ENCODE assay signal across 7 cellular contexts in the genomic region with DNA sequence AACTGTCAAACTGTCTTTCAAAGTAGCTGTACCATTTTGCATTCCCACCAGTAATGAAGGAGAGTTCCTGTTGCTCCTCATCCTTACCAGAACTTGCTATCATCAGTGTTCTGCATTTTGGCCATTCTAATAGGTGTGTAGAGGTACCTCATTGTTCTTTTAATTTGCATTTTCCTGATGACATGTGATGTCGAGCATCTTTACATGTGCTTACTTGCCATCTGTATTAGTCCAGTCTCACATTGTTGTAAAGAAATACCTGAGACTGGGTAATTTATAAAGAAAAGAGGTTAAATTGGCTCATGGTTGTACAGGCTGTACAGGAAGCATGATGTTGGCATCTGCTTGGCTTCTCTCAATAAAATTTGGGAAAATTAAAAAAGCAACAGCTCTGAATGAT.
"Had no signal": no experiment of that assay in that cellular context is flagged by ENCODE, and none has a peak within 500 bp of the region (broad histone marks: within the 10 kb centered on the region; RNA-seq: fewer than 3 reads in every experiment).

No MANE protein-coding gene starts in this region.

- H3K9me3 Mint-ChIP-seq: GM23338 had no signal

- ATAC-seq: GM23338, K562 had no signal

- DNase-seq: H9, HCEC 1CT had no signal

- H3K4me2 ChIP-seq: GM23338 had no signal

- H3K27ac Mint-ChIP-seq: GM23338, H9 had no signal

- H3K4me3 ChIP-seq: GM23338, K562 had no signal

- FAIRE-seq: H1, H54, HTR-8/SVneo, K562 had no signal

- H3K4me3 Mint-ChIP-seq: GM23338, H9 had no signal

- H2AFZ ChIP-seq: GM23338 had no signal
